ENCODE assay signal across 14 cellular contexts in genomic region chr12:51536159-51536558, GRCh38. TPM values are rescaled to one million over a fixed set of nuclear protein-coding genes. Genes with fewer than 3 reads are reported as not detected.
DNase-seq lines count a peak whose midpoint lies in the region; ATAC-seq and TF ChIP-seq lines count a peak whose summit lies in the region.
"Had no signal": no experiment of that assay in that cellular context is flagged by ENCODE, and none has a peak within 500 bp of the region (broad histone marks: within the 10 kb centered on the region; RNA-seq: fewer than 3 reads in every experiment).

No MANE protein-coding gene starts in this region.

- H3K9me3 ChIP-seq in left lung = no peaks in the 10 kb centered on the region
- H3K9me3 ChIP-seq: gastrocnemius medialis, right lobe of liver, tibial artery had no signal

- intact Hi-C loops in left lung (cut with DNase I) = loop anchor here in 1 of 2 donors (10.0 kb wide), 1 partner anchor 259 kb away; no protein-coding TSS in a partner anchor

- no peak for ATAC-seq in GM18868 (IDR thresholded peaks at IDR 0.05; ENCODE audit: unreplicated experiment)
- ATAC-seq in left lung = no peak
- ATAC-seq: gastrocnemius medialis, right lobe of liver had no signal

- H3K4me1 ChIP-seq in left lung = peaks cover 0 to 5% of the 10 kb centered on the region in 2 donors
- H3K4me1 ChIP-seq: gastrocnemius medialis, right lobe of liver, tibial artery had no signal

- no peak overlapping the region for H3K27ac ChIP-seq in left lung
- H3K27ac ChIP-seq: gastrocnemius medialis, right lobe of liver, SK-N-MC, tibial artery had no signal

- H3K36me3 ChIP-seq in left lung = no peaks in the 10 kb centered on the region
- H3K36me3 ChIP-seq: gastrocnemius medialis, right lobe of liver, tibial artery had no signal

- DNase-seq in DMS114 treated with DMSO at 0.1 percent for 48 hours (lab: John Stamatoyannopoulos, UW; ENCODE audit: unreplicated experiment) (peak; percentile 52), HT-29 (ENCODE audit: low spot score) (peak; percentile 6), astrocyte of the cerebellum (ENCODE audit: low read depth) (no peak), left kidney (ENCODE audit: low read depth, low spot score) (peak; percentile 26), left lung (no peak)
- no peak for DNase-seq in activated CD4-positive, CD25-positive, alpha-beta regulatory T cell treated with anti-CD3 and anti-CD28 coated beads, Interleukin-2, amount 50 U/mL, for 72 hours
- DNase-seq: activated effector memory CD4-positive, alpha-beta T cell treated with anti-CD3 and anti-CD28 coated beads, Interleukin-2, amount 50 U/mL, for 16 hours; gastrocnemius medialis; NCI-H1930; right lobe of liver; stimulated activated CD4-positive, alpha-beta T cell treated with anti-CD3 and anti-CD28 coated beads, Interleukin-4, amount 100 ng/mL, for 1 hour; tibial artery had no signal

- in situ Hi-C loops in astrocyte of the cerebellum (cut with HindIII; ENCODE audit: low sequenced_read_pairs) = no loop called here

- TF ChIP-seq CTCF in astrocyte of the cerebellum (IDR thresholded peaks at IDR 0.05; ENCODE audit: low read depth, low read length, missing control alignments) (peak; percentile 20), left lung (IDR thresholded peaks at IDR 0.05) (no peak)

- H3K27me3 ChIP-seq in left lung = peaks cover 0 to 52% of the 10 kb centered on the region in 2 donors
- H3K27me3 ChIP-seq: right lobe of liver had no signal

- H3K4me3 ChIP-seq in astrocyte of the cerebellum (ENCODE audit: low read depth, low read length) (no peak overlapping the region), left lung (no peak overlapping the region)
- H3K4me3 ChIP-seq: gastrocnemius medialis, right lobe of liver, SK-N-MC, tibial artery had no signal

RNA-seq across cellular contexts. Expression of gene SCN8A, which starts 54.9 kb away (rescaled TPM):
- total RNA-seq in HT-29 (2014; rRNA removed; shearing (Covaris generic)) = 0.05 and 0.71 TPM in 2 replicates
- under 1 TPM; 0.26 to 0.29 TPM for total RNA-seq in left lung

Comparison
In these comparisons a context has a peak if more than half of its experiments do, and no peak if none do; other contexts are left out.
1. DNase-seq: peak in DMS114 treated with DMSO at 0.1 percent for 48 hours (single experiment), HT-29 (single experiment) and left kidney (single experiment); none in astrocyte of the cerebellum (single experiment), activated CD4-positive, CD25-positive, alpha-beta regulatory T cell treated with anti-CD3 and anti-CD28 coated beads, Interleukin-2, amount 50 U/mL, for 72 hours (single experiment) and left lung (0 of 2).